Comparison of ENCODE assay signal across 8 cellular contexts in the genomic region with DNA sequence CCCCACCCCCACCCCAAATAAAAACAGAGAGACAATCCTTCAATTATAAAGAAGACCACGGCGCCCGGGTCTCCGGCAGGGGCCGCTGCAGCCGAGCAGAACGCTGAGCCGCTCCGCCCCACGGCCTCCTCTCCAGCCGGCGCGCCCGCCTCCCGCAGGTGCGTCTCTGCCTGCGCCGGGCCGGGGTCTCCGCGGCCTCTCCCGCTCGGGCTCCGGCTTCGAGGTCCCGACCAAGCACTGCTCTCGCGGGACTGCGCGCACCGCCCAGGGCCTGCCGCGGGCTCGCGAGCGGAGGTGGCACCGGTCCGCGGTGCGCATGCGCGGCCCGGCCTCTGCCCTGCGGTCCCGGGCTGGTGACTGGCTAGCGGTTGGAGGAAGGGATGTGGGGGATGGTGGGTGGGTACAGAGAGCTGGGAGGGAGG. TPM values are rescaled to one million over a fixed set of nuclear protein-coding genes. Genes with fewer than 3 reads are reported as not detected.
A peak's percentile ranks its signal among the peaks of the same experiment; 100 is the strongest.
DNase-seq lines count a peak whose midpoint lies in the region; TF ChIP-seq lines count a peak whose summit lies in the region.

No MANE protein-coding gene starts in this region.

- peaks cover 28% of the 10 kb centered on the region for H3K79me2 ChIP-seq in neural progenitor cell (ENCODE audit: low read depth)

- peak overlapping the region; percentile 93 for H2AFZ ChIP-seq in neural progenitor cell (replicated peaks)

- H3F3A ChIP-seq in neural progenitor cell (ENCODE audit: low read depth): peaks cover 39% of the 10 kb centered on the region

- peaks cover 22% of the 10 kb centered on the region for H3K4me1 Mint-ChIP-seq in neural progenitor cell

- H3K9ac ChIP-seq in ES-I3 (ENCODE audit: low read depth, low read length) (peak overlapping the region; percentile 95), neural progenitor cell (peak overlapping the region; percentile 42), stomach smooth muscle (ENCODE audit: low read length in 2 of 2) (peak overlapping the region; percentile 86 to 91)

- peaks cover 4% of the 10 kb centered on the region for H3K36me3 Mint-ChIP-seq in neural progenitor cell

- H3K27ac Mint-ChIP-seq in neural progenitor cell: peak overlapping the region; percentile 98

- DNase-seq in H4 (ENCODE audit: low spot score): peak; percentile 94
- peak; percentile 90 for DNase-seq in RPMI7951 (ENCODE audit: low read depth)
- DNase-seq in activated effector memory CD4-positive, alpha-beta T cell treated with anti-CD3 and anti-CD28 coated beads, Interleukin-2, amount 50 U/mL, for 16 hours: peak; percentile 96
- peak; percentile 90 for DNase-seq in fibroblast of villous mesenchyme (ENCODE audit: low read depth)
- DNase-seq in neural progenitor cell (ENCODE audit: low spot score): peak; percentile 98

- H3K4me2 ChIP-seq in neural progenitor cell: peak overlapping the region; percentile 76

- peaks cover 6% of the 10 kb centered on the region for H3K9me3 Mint-ChIP-seq in neural progenitor cell

- H3K9me3 ChIP-seq in ES-I3 (ENCODE audit: control insufficient read depth, insufficient read depth, low read length) (no peaks in the 10 kb centered on the region), neural progenitor cell (ENCODE audit: low read depth) (no peaks in the 10 kb centered on the region), stomach smooth muscle (ENCODE audit: control insufficient read depth in 2 of 2, low read length in 2 of 2) (no peaks in the 10 kb centered on the region)

- H4K20me1 ChIP-seq in neural progenitor cell (ENCODE audit: low read depth): no peaks in the 10 kb centered on the region

- peak overlapping the region; percentile 96 for H3K4me3 Mint-ChIP-seq in neural progenitor cell

- H3K4me1 ChIP-seq in ES-I3 (ENCODE audit: insufficient read depth, low read length) (peaks cover 4% of the 10 kb centered on the region; the same call in 1 of the 2 replicates), neural progenitor cell (peaks cover 22% of the 10 kb centered on the region), stomach smooth muscle (ENCODE audit: control insufficient read depth, insufficient read depth, low read length) (peaks cover 14% of the 10 kb centered on the region)

- H3K36me3 ChIP-seq in ES-I3 (ENCODE audit: insufficient read depth, low read length) (no peaks in the 10 kb centered on the region), neural progenitor cell (no peaks in the 10 kb centered on the region), stomach smooth muscle (ENCODE audit: control insufficient read depth in 2 of 2, insufficient read depth in 2 of 2, low read length in 2 of 2) (no peaks in the 10 kb centered on the region)

- H3K27me3 Mint-ChIP-seq in neural progenitor cell (ENCODE audit: insufficient read depth, low read depth): peaks cover 3% of the 10 kb centered on the region

- H3K27ac ChIP-seq in neural progenitor cell (peak overlapping the region; percentile 73), stomach smooth muscle (ENCODE audit: low read length) (peak overlapping the region; percentile 89)

- H3K4me3 ChIP-seq in fibroblast of villous mesenchyme (ENCODE audit: low read depth, low read length) (peak overlapping the region; percentile 87), neural progenitor cell (peak overlapping the region; percentile 64), stomach smooth muscle (ENCODE audit: low read length in 2 of 2) (peak overlapping the region; percentile 83 to 89)

- H3K27me3 ChIP-seq in neural progenitor cell (no peaks in the 10 kb centered on the region), stomach smooth muscle (ENCODE audit: control insufficient read depth in 1 of 2, insufficient read depth in 2 of 2, low read length in 2 of 2) (no peaks in the 10 kb centered on the region)

- TF ChIP-seq CTCF in LNCAP (IDR thresholded peaks at IDR 0.05): peak; percentile 48; the same call in 1 of the 2 replicates
- TF ChIP-seq CTCF in fibroblast of villous mesenchyme (IDR thresholded peaks at IDR 0.05; ENCODE audit: insufficient read depth, low read depth, low read length): peak; percentile 42
- peak; percentile 67 for TF ChIP-seq CTCF in neural progenitor cell (IDR thresholded peaks at IDR 0.05)

RNA-seq across cellular contexts. Expression of gene SIRT5, which starts 0.2 kb away (rescaled TPM):
- 13.3 and 25.6 TPM in 2 replicates for total RNA-seq in H4 (2014; rRNA removed; shearing (Covaris generic))
- total RNA-seq in RPMI7951 (2014; rRNA removed; shearing (Covaris generic)): 5.9 and 10.0 TPM in 2 replicates
- total RNA-seq in fibroblast of villous mesenchyme: 6.1 and 9.9 TPM in 2 replicates
- 14.3 and 18.2 TPM in 2 replicates for total RNA-seq in neural progenitor cell (ENCODE audit: low replicate concordance)

RNA-seq across cellular contexts. Expression of gene NOL7, which starts 41.0 kb away (rescaled TPM):
- 104 and 110 TPM in 2 replicates for total RNA-seq in H4 (2014; rRNA removed; shearing (Covaris generic))
- total RNA-seq in RPMI7951 (2014; rRNA removed; shearing (Covaris generic)): 89.5 and 108 TPM in 2 replicates
- total RNA-seq in fibroblast of villous mesenchyme (50.1 and 54.4 TPM in 2 replicates), neural progenitor cell (ENCODE audit: low replicate concordance) (61.4 and 79.5 TPM in 2 replicates)

Comparison
In these comparisons a context has a peak if more than half of its experiments do, and no peak if none do; other contexts are left out.
1. Peak in every context shown above with its lines: DNase-seq, H3K4me3 ChIP-seq and H3K27ac ChIP-seq.
2. H3K9ac ChIP-seq: peak in every context shown above with its lines; median percentile 95 in ES-I3; 88 in stomach smooth muscle; 42 in neural progenitor cell.